In the genomic region with DNA sequence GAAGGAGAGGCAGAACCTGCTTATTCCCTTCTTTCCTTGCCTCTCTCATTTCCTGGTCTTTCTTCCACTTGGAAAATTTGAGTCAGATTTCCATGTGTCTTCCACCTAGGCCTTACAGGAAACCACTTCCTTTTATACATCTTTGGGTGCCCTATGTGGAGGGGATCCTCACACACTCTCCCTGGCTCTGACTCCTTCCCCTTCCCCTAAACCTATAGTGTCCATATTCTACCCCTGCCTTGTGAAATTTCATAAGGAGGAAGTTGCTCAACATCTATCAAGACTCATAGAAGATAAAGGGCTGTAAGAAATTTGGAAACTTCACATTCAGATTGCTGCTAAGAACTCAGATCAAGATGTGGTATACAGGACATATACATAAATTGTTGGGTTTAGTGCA, we compare ENCODE assay signal across 16 cellular contexts.
"Had no signal": no experiment of that assay in that cellular context is flagged by ENCODE, and none has a peak within 500 bp of the region (broad histone marks: within the 10 kb centered on the region; RNA-seq: fewer than 3 reads in every experiment).

No MANE protein-coding gene starts in this region.

- H3K4me3 ChIP-seq: esophagus muscularis mucosa, left ventricle myocardium inferior, thyroid gland had no signal

- DNase-seq: activated CD4-positive, alpha-beta memory T cell treated with anti-CD3 and anti-CD28 coated beads, Interleukin-2, amount 10 ng/mL, durations not matched to agents 7 days and 5 days; activated CD4-positive, alpha-beta T cell treated with anti-CD3 and anti-CD28 coated beads for 1 hour; activated effector memory CD4-positive, alpha-beta T cell treated with Interleukin-2 at 50 U/mL for 16 hours; activated naive CD4-positive, alpha-beta T cell treated with anti-CD3 and anti-CD28 coated beads, Interleukin-2, amount 50 U/mL, for 16 hours; activated T-cell treated with anti-CD3 and anti-CD28 coated beads, Interleukin-2, amount 50 U/mL, for 24 hours; caudate nucleus; foreskin fibroblast; glutamatergic neuron; hypothalamus; left ventricle myocardium inferior; natural killer cell; stimulated activated CD4-positive, alpha-beta T cell treated with anti-CD3 and anti-CD28 coated beads, Interleukin-12 subunit alpha, Interleukin-12 subunit beta, amount 100 ng/mL, for 4 hours; stimulated activated CD4-positive, alpha-beta T cell treated with anti-CD3 and anti-CD28 coated beads, Interleukin-2, amount 100 ng/mL, for 24 hours; thyroid gland had no signal

- H3K4me1 ChIP-seq: esophagus muscularis mucosa, left ventricle myocardium inferior, thyroid gland had no signal

- H3K9me3 ChIP-seq: thyroid gland had no signal

- H3K27me3 ChIP-seq: esophagus muscularis mucosa, thyroid gland had no signal

- H3K36me3 ChIP-seq: esophagus muscularis mucosa, left ventricle myocardium inferior, thyroid gland had no signal

- H3K27ac ChIP-seq: esophagus muscularis mucosa, left ventricle myocardium inferior, thyroid gland, VCaP had no signal
